ENCODE assay signal across 1 cellular context in the genomic region with DNA sequence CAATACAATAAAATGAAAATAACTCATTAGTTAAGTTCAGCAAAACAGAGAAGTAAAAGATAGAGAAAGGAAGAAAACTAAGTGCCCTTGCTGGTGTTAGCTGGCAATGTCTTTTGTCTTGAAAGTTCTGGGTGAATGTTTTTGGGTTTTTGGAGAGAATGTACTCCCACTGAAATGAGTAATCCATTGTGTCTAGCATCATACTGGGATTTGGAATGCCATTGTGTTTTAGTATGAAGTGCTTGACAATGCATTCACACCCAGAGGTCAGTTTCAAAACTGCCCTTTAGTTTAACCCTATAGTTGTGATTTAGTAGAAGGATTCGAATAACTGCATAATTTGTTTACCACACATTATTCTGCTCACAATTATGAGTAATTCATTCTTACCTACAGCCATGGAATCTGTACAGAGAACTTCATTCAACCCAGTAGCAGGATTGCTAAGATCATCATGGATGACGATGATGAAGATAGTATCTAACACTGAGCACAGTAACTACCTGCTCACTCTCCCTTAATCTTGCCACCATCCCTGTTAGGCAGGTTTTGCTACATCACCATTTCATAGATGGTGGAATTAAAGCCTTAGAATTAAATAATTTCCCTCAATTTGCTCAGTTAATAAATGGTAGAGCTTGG.
TF ChIP-seq lines count a peak whose summit lies in the region.

No MANE protein-coding gene starts in this region.

TF ChIP-seq in HCT116, 20 proteins besides CTCF, POLR2A, EP300 and RAD21:
- TF ChIP-seq JUND (IDR thresholded peaks at IDR 0.05) (no peak), ELF1 (IDR thresholded peaks at IDR 0.05; ENCODE audit: borderline replicate concordance, low read depth) (no peak), SIN3A (IDR thresholded peaks at IDR 0.05; ENCODE audit: low read depth) (no peak)
